Comparison of ENCODE assay signal across 1 cellular context in genomic region chr4:1238676-1239000, GRCh38.
TF ChIP-seq lines count a peak whose summit lies in the region.

No MANE protein-coding gene starts in this region.

TF ChIP-seq in K562, 482 proteins besides CTCF, POLR2A, EP300 and RAD21 (continued from another document):
- TF ChIP-seq ZBTB7A (IDR thresholded peaks at IDR 0.05; ENCODE audit: borderline replicate concordance, control insufficient read depth, low read depth, low read length) (peak; percentile 46), ZNF699 (CRISPR knock-in tag; IDR thresholded peaks at IDR 0.05; ENCODE audit: insufficient replicate concordance) (no peak), THRAP3 (IDR thresholded peaks at IDR 0.05; ENCODE audit: borderline replicate concordance) (no peak), HCFC1 (IDR thresholded peaks at IDR 0.05; ENCODE audit: low read depth, low read length) (no peak), SUPT5H (IDR thresholded peaks at IDR 0.05) (no peak)
TF ChIP-seq in K562: peak in this region for 1.
